1 cellular context compared by ENCODE assay signal in the genomic region with DNA sequence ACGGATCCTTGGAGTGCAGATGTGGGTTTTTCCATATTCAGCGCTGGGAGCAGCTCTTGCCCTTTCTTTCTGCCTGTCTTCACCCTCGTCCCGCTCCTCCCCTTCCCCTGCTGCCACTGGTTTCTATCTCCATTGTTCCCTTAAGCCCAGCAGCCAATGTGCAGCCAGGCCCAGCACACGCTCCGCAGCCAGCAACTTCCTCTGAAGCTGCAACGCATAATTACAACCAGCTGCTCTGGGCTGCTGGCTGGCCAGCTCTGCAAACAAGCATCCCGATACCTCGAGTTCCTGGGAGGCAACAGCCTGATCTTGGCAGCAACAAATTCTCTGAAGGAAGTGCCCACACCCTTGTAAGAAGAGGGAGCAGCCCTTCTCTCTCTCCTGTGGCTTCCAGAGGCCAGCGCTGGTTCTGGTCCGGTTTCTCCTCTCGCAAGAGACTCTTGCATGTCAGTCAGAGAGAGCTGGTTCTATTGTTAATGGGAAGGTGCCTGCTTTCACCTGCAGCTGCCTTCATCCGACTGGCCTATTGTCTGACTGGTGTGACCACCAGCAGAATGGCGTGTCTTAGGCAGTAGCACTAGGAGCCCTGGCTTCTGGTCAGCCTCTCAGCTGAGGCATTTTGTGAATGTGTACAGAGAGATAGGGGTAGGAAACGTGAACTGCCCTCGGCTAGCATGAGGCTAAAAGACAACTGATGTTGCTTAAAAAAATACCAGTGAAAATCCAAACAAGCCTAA.
TF ChIP-seq lines count a peak whose summit lies in the region.

No MANE protein-coding gene starts in this region.

TF ChIP-seq in SK-N-SH, 30 proteins besides CTCF, POLR2A, EP300 and RAD21 (continued from another document):
- TF ChIP-seq, protein P1, sequence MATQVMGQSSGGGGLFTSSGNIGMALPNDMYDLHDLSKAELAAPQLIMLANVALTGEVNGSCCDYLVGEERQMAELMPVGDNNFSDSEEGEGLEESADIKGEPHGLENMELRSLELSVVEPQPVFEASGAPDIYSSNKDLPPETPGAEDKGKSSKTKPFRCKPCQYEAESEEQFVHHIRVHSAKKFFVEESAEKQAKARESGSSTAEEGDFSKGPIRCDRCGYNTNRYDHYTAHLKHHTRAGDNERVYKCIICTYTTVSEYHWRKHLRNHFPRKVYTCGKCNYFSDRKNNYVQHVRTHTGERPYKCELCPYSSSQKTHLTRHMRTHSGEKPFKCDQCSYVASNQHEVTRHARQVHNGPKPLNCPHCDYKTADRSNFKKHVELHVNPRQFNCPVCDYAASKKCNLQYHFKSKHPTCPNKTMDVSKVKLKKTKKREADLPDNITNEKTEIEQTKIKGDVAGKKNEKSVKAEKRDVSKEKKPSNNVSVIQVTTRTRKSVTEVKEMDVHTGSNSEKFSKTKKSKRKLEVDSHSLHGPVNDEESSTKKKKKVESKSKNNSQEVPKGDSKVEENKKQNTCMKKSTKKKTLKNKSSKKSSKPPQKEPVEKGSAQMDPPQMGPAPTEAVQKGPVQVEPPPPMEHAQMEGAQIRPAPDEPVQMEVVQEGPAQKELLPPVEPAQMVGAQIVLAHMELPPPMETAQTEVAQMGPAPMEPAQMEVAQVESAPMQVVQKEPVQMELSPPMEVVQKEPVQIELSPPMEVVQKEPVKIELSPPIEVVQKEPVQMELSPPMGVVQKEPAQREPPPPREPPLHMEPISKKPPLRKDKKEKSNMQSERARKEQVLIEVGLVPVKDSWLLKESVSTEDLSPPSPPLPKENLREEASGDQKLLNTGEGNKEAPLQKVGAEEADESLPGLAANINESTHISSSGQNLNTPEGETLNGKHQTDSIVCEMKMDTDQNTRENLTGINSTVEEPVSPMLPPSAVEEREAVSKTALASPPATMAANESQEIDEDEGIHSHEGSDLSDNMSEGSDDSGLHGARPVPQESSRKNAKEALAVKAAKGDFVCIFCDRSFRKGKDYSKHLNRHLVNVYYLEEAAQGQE (IDR thresholded peaks at IDR 0.05; ENCODE audit: low read depth, low read length), result peak; percentile 74; the same call in 1 of the 2 replicates
- TF ChIP-seq NFIC (IDR thresholded peaks at IDR 0.05; ENCODE audit: borderline replicate concordance) (peak; percentile 75; the same call in 1 of the 2 replicates), MXI1 (IDR thresholded peaks at IDR 0.05; ENCODE audit: low read depth, low read length) (no peak; the same call in 1 of the 2 replicates), YY1 (IDR thresholded peaks at IDR 0.05; ENCODE audit: low read depth) (peak; percentile 66), SMC3 (IDR thresholded peaks at IDR 0.05; ENCODE audit: low read depth, low read length) (no peak), FOXJ3 (CRISPR knock-in tag; IDR thresholded peaks at IDR 0.05) (peak; percentile 86), FOXM1 (IDR thresholded peaks at IDR 0.05; ENCODE audit: low read depth) (0 out of 2 replicates have a peak, but pooled peaks have one; percentile 40), GABPA (IDR thresholded peaks at IDR 0.05; ENCODE audit: low read depth) (peak; percentile 62), GATA2 (CRISPR knock-in tag; IDR thresholded peaks at IDR 0.05) (peak; percentile 22; the same call in 1 of the 2 replicates), TEAD4 (IDR thresholded peaks at IDR 0.05; ENCODE audit: borderline replicate concordance, insufficient read depth) (peak; percentile 51; the same call in 1 of the 2 replicates), CHD2 (IDR thresholded peaks at IDR 0.05; ENCODE audit: low read length, partially characterized antibody) (peak; percentile 86), MEF2A (IDR thresholded peaks at IDR 0.05; ENCODE audit: borderline replicate concordance, low read depth) (peak; percentile 34; the same call in 1 of the 2 replicates), FOSL2 (IDR thresholded peaks at IDR 0.05; ENCODE audit: borderline replicate concordance, low read depth) (no peak), JUND (IDR thresholded peaks at IDR 0.05) (peak; percentile 36; the same call in 1 of the 2 replicates), NRF1 (IDR thresholded peaks at IDR 0.05; ENCODE audit: low read depth, low read length) (no peak), POLR2AphosphoS5 (IDR thresholded peaks at IDR 0.05; ENCODE audit: low read depth, low read length) (peak; percentile 87)
- TF ChIP-seq, protein P2, sequence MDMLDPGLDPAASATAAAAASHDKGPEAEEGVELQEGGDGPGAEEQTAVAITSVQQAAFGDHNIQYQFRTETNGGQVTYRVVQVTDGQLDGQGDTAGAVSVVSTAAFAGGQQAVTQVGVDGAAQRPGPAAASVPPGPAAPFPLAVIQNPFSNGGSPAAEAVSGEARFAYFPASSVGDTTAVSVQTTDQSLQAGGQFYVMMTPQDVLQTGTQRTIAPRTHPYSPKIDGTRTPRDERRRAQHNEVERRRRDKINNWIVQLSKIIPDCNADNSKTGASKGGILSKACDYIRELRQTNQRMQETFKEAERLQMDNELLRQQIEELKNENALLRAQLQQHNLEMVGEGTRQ (IDR thresholded peaks at IDR 0.05; ENCODE audit: borderline replicate concordance, low read depth, low read length), result no peak
- TF ChIP-seq, protein P3, sequence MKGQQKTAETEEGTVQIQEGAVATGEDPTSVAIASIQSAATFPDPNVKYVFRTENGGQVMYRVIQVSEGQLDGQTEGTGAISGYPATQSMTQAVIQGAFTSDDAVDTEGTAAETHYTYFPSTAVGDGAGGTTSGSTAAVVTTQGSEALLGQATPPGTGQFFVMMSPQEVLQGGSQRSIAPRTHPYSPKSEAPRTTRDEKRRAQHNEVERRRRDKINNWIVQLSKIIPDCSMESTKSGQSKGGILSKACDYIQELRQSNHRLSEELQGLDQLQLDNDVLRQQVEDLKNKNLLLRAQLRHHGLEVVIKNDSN (IDR thresholded peaks at IDR 0.05; ENCODE audit: borderline replicate concordance, low read depth), result peak; percentile 40; the same call in 1 of the 2 replicates
- TF ChIP-seq, protein P4, sequence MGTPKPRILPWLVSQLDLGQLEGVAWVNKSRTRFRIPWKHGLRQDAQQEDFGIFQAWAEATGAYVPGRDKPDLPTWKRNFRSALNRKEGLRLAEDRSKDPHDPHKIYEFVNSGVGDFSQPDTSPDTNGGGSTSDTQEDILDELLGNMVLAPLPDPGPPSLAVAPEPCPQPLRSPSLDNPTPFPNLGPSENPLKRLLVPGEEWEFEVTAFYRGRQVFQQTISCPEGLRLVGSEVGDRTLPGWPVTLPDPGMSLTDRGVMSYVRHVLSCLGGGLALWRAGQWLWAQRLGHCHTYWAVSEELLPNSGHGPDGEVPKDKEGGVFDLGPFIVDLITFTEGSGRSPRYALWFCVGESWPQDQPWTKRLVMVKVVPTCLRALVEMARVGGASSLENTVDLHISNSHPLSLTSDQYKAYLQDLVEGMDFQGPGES (IDR thresholded peaks at IDR 0.05; ENCODE audit: low read depth, low read length), result no peak
- TF ChIP-seq, protein P5, sequence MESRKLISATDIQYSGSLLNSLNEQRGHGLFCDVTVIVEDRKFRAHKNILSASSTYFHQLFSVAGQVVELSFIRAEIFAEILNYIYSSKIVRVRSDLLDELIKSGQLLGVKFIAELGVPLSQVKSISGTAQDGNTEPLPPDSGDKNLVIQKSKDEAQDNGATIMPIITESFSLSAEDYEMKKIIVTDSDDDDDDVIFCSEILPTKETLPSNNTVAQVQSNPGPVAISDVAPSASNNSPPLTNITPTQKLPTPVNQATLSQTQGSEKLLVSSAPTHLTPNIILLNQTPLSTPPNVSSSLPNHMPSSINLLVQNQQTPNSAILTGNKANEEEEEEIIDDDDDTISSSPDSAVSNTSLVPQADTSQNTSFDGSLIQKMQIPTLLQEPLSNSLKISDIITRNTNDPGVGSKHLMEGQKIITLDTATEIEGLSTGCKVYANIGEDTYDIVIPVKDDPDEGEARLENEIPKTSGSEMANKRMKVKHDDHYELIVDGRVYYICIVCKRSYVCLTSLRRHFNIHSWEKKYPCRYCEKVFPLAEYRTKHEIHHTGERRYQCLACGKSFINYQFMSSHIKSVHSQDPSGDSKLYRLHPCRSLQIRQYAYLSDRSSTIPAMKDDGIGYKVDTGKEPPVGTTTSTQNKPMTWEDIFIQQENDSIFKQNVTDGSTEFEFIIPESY (IDR thresholded peaks at IDR 0.05; ENCODE audit: borderline replicate concordance, low read depth), result 0 out of 2 replicates have a peak, but pooled peaks have one; percentile 27
- TF ChIP-seq, protein P6, sequence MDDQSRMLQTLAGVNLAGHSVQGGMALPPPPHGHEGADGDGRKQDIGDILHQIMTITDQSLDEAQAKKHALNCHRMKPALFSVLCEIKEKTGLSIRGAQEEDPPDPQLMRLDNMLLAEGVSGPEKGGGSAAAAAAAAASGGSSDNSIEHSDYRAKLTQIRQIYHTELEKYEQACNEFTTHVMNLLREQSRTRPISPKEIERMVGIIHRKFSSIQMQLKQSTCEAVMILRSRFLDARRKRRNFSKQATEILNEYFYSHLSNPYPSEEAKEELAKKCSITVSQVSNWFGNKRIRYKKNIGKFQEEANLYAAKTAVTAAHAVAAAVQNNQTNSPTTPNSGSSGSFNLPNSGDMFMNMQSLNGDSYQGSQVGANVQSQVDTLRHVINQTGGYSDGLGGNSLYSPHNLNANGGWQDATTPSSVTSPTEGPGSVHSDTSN (IDR thresholded peaks at IDR 0.05), result peak; percentile 75
